ENCODE assay signal across 12 cellular contexts in the genomic region with DNA sequence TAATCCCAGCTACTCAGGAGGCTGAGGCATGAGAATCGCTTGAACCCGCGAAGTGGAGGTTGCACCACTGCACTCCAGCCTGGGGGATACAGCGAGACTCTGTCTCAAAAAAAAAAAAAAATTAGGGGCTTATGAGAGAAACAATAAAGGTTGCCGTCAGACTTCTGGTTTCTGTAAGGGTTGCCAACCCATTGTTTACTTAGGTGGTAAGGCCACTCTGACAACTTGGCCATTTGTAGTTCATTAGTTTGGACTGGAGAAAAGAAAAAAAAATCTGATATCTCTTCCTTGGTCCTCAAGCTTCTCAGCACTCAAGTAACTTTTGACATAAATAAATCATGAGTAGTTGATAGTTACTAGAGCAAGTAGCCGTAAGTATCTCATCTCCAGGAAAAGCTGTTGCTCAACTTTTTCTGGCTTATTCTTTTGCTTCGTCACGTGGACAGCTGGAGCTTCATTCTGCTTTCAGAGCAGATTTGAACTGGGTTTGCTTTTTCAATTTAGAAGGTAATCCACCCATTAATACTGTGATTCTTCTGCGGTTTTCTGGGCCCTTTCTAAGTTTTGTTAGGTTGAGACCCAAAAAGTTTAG. TPM values are rescaled to one million over a fixed set of nuclear protein-coding genes. Genes with fewer than 3 reads are reported as not detected.
A peak's percentile ranks its signal among the peaks of the same experiment; 100 is the strongest.
DNase-seq lines count a peak whose midpoint lies in the region; ATAC-seq and TF ChIP-seq lines count a peak whose summit lies in the region.
"Had no signal": no experiment of that assay in that cellular context is flagged by ENCODE, and none has a peak within 500 bp of the region (broad histone marks: within the 10 kb centered on the region; RNA-seq: fewer than 3 reads in every experiment).

No MANE protein-coding gene starts in this region.

- H2AFZ ChIP-seq in parathyroid adenoma = no peak overlapping the region

- no peaks in the 10 kb centered on the region for H3K9me3 ChIP-seq in SK-N-MC (ENCODE audit: low read depth, low read length)
- no peaks in the 10 kb centered on the region for H3K9me3 ChIP-seq in parathyroid adenoma (ENCODE audit: control insufficient read depth, low read length)

- H3K27me3 Mint-ChIP-seq in progenitor cell of endocrine pancreas = no peaks in the 10 kb centered on the region
- H3K27me3 Mint-ChIP-seq: activated CD8-positive, alpha-beta T cell treated with anti-CD3 and anti-CD28 coated beads for 36 hours; CD4-positive, alpha-beta T cell had no signal

- DNase-seq in AG10803 (ENCODE audit: low read depth) (peak; percentile 67), SK-N-MC (ENCODE audit: low read depth, low spot score) (peak; percentile 37), foreskin fibroblast (peak; percentile 29 to 54), progenitor cell of endocrine pancreas (ENCODE audit: low spot score, unreplicated experiment) (no peak)
- DNase-seq in activated T-cell treated with anti-CD3 and anti-CD28 coated beads, Interleukin-2, amount 50 U/mL, for 1 hour = no peak
- DNase-seq in stimulated activated effector memory CD8-positive, alpha-beta T cell treated with anti-CD3 and anti-CD28 coated beads, Interleukin-12 subunit alpha, Interleukin-12 subunit beta, amount 100 ng/mL, for 72 hours (ENCODE audit: low spot score in 2 of 2) = no peak
- DNase-seq: activated CD8-positive, alpha-beta T cell treated with anti-CD3 and anti-CD28 coated beads for 36 hours; brain microvascular endothelial cell; CD4-positive, alpha-beta T cell had no signal

- H3K79me2 ChIP-seq in parathyroid adenoma = peaks cover 33% of the 10 kb centered on the region

- no peaks in the 10 kb centered on the region for H3K4me1 ChIP-seq in parathyroid adenoma

- peak overlapping the region; percentile 8 for H3K4me2 ChIP-seq in parathyroid adenoma (ENCODE audit: low read length)

- H3K27ac Mint-ChIP-seq in progenitor cell of endocrine pancreas = no peak overlapping the region
- no peak overlapping the region for H3K27ac Mint-ChIP-seq in stimulated activated effector memory CD8-positive, alpha-beta T cell treated with anti-CD3 and anti-CD28 coated beads, Interleukin-12 subunit alpha, Interleukin-12 subunit beta, amount 100 ng/mL, for 72 hours
- H3K27ac Mint-ChIP-seq: activated CD8-positive, alpha-beta T cell treated with anti-CD3 and anti-CD28 coated beads for 36 hours; CD4-positive, alpha-beta T cell had no signal

- no peak for ATAC-seq in GM21526 (IDR thresholded peaks at IDR 0.05; ENCODE audit: low FRiP score, unreplicated experiment)
- ATAC-seq in stimulated activated effector memory CD8-positive, alpha-beta T cell treated with anti-CD3 and anti-CD28 coated beads, Interleukin-12 subunit alpha, Interleukin-12 subunit beta, amount 100 ng/mL, for 72 hours = no peak
- ATAC-seq: activated CD8-positive, alpha-beta T cell treated with anti-CD3 and anti-CD28 coated beads for 36 hours had no signal

- H3K27ac ChIP-seq in SK-N-MC (peak overlapping the region; percentile 15), parathyroid adenoma (no peak overlapping the region)
- H3K27ac ChIP-seq: brain microvascular endothelial cell had no signal

- H3K36me3 Mint-ChIP-seq in progenitor cell of endocrine pancreas (ENCODE audit: insufficient read depth) = peaks cover 3% of the 10 kb centered on the region
- peaks cover 11% of the 10 kb centered on the region for H3K36me3 Mint-ChIP-seq in stimulated activated effector memory CD8-positive, alpha-beta T cell treated with anti-CD3 and anti-CD28 coated beads, Interleukin-12 subunit alpha, Interleukin-12 subunit beta, amount 100 ng/mL, for 72 hours

- no peaks in the 10 kb centered on the region for H3K9me3 Mint-ChIP-seq in progenitor cell of endocrine pancreas (ENCODE audit: low read depth)
- H3K9me3 Mint-ChIP-seq in stimulated activated effector memory CD8-positive, alpha-beta T cell treated with anti-CD3 and anti-CD28 coated beads, Interleukin-12 subunit alpha, Interleukin-12 subunit beta, amount 100 ng/mL, for 72 hours = no peaks in the 10 kb centered on the region
- H3K9me3 Mint-ChIP-seq: activated CD8-positive, alpha-beta T cell treated with anti-CD3 and anti-CD28 coated beads for 36 hours; CD4-positive, alpha-beta T cell had no signal

- H3K9ac ChIP-seq in SK-N-MC (ENCODE audit: insufficient read length) = peak overlapping the region; percentile 45
- H3K9ac ChIP-seq in parathyroid adenoma = no peak overlapping the region

- no peak for TF ChIP-seq CTCF in AG10803 (conservative IDR thresholded peaks at IDR 0.05; ENCODE audit: low read length)
- TF ChIP-seq CTCF in foreskin fibroblast (IDR thresholded peaks at IDR 0.05; ENCODE audit: low read depth, low read length) = no peak
- no peak for TF ChIP-seq CTCF in parathyroid adenoma (IDR thresholded peaks at IDR 0.05)
- TF ChIP-seq CTCF in progenitor cell of endocrine pancreas (IDR thresholded peaks at IDR 0.05; ENCODE audit: unreplicated experiment) = no peak

- H3K4me3 ChIP-seq in AG10803 (ENCODE audit: low read length) (no peak overlapping the region), SK-N-MC (peak overlapping the region; percentile 5; the same call in 1 of the 2 replicates), foreskin fibroblast (ENCODE audit: low read depth in 1 of 2, low read length in 2 of 2) (no peak overlapping the region), parathyroid adenoma (ENCODE audit: low read depth, low read length) (peak overlapping the region; percentile 1)

- no peak overlapping the region for H3K4me3 Mint-ChIP-seq in progenitor cell of endocrine pancreas (ENCODE audit: low read depth)
- H3K4me3 Mint-ChIP-seq in stimulated activated effector memory CD8-positive, alpha-beta T cell treated with anti-CD3 and anti-CD28 coated beads, Interleukin-12 subunit alpha, Interleukin-12 subunit beta, amount 100 ng/mL, for 72 hours = no peak overlapping the region
- H3K4me3 Mint-ChIP-seq: activated CD8-positive, alpha-beta T cell treated with anti-CD3 and anti-CD28 coated beads for 36 hours; CD4-positive, alpha-beta T cell; neural crest cell had no signal

- peaks cover 21% of the 10 kb centered on the region for H3K36me3 ChIP-seq in SK-N-MC (ENCODE audit: insufficient read depth, low read length)
- no peaks in the 10 kb centered on the region for H3K36me3 ChIP-seq in parathyroid adenoma (ENCODE audit: control insufficient read depth, insufficient read depth, low read length)
- H3K36me3 ChIP-seq: brain microvascular endothelial cell had no signal

- H3K27me3 ChIP-seq in parathyroid adenoma (ENCODE audit: control insufficient read depth, insufficient read depth, low read length) = no peaks in the 10 kb centered on the region
- H3K27me3 ChIP-seq: brain microvascular endothelial cell had no signal

- no peaks in the 10 kb centered on the region for H3K4me1 Mint-ChIP-seq in progenitor cell of endocrine pancreas (ENCODE audit: low read depth)
- peaks cover 36% of the 10 kb centered on the region for H3K4me1 Mint-ChIP-seq in stimulated activated effector memory CD8-positive, alpha-beta T cell treated with anti-CD3 and anti-CD28 coated beads, Interleukin-12 subunit alpha, Interleukin-12 subunit beta, amount 100 ng/mL, for 72 hours

RNA-seq across cellular contexts. Expression of a gene that starts 9.4 kb away (rescaled TPM):
- 91.4 and 95.9 TPM in 2 replicates for total RNA-seq in progenitor cell of endocrine pancreas

RNA-seq across cellular contexts. Expression of a gene that starts 11.6 kb away (rescaled TPM):
- total RNA-seq in progenitor cell of endocrine pancreas = 52.6 and 54.4 TPM in 2 replicates

RNA-seq across cellular contexts. Expression of a gene that starts 46.3 kb away (rescaled TPM):
- 7.3 and 8.1 TPM in 2 replicates for total RNA-seq in progenitor cell of endocrine pancreas

RNA-seq across cellular contexts. Expression of a gene that starts 57.6 kb away (rescaled TPM):
- total RNA-seq in progenitor cell of endocrine pancreas = 491 and 499 TPM in 2 replicates

RNA-seq across cellular contexts. Expression of a gene that starts 58.9 kb away (rescaled TPM):
- 2.0 and 3.2 TPM in 2 replicates for total RNA-seq in progenitor cell of endocrine pancreas

Comparison
In these comparisons a context has a peak if more than half of its experiments do, and no peak if none do; other contexts are left out.
1. DNase-seq: peak in AG10803 (single experiment), SK-N-MC (single experiment) and foreskin fibroblast (2 of 2); none in activated T-cell treated with anti-CD3 and anti-CD28 coated beads, Interleukin-2, amount 50 U/mL, for 1 hour (single experiment), progenitor cell of endocrine pancreas (single experiment) and stimulated activated effector memory CD8-positive, alpha-beta T cell treated with anti-CD3 and anti-CD28 coated beads, Interleukin-12 subunit alpha, Interleukin-12 subunit beta, amount 100 ng/mL, for 72 hours (0 of 2).
2. H3K4me3 ChIP-seq: peak in SK-N-MC (single experiment) and parathyroid adenoma (single experiment); none in AG10803 (single experiment) and foreskin fibroblast (0 of 2).